In the genomic region with DNA sequence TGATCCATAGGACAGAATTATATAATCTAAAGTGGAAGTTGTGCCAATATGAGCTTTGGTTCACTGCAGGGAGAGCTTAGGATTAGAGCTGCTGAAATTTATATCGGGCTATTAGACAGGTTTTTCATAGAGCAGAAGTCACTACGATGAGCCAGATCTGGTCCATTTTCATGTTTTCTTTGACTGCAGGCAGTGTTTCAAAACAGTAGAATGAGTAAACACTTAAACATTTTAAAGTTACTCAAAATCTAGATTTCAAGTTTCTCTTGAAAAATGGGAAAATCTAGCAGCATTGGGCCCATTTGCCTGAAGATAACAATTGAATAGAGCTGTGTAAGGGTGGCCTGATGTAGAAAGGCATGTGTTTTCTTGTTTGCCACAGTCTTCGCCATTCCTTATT, we compare ENCODE assay signal across 30 cellular contexts.
"Had no signal": no experiment of that assay in that cellular context is flagged by ENCODE, and none has a peak within 500 bp of the region (broad histone marks: within the 10 kb centered on the region; RNA-seq: fewer than 3 reads in every experiment).

No MANE protein-coding gene starts in this region.

- ATAC-seq: activated CD8-positive, alpha-beta T cell treated with anti-CD3 and anti-CD28 coated beads for 36 hours; activated naive CD4-positive, alpha-beta T cell treated with anti-CD3 and anti-CD28 coated beads, Interleukin-2, amount 50 U/mL, for 72 hours; activated T-cell treated with anti-CD3 and anti-CD28 coated beads, Interleukin-2, amount 50 U/mL, for 4 hours; activated T-cell treated with anti-CD3 and anti-CD28 coated beads, Interleukin-2, amount 50 U/mL, for 72 hours; activated T-helper 17 cell treated with anti-CD3 and anti-CD28 coated beads, Interleukin-2, amount 50 U/mL, for 72 hours had no signal

- H3K9me3 ChIP-seq: ascending aorta had no signal

- H3K27ac ChIP-seq: ascending aorta, cardiac muscle cell, VCaP had no signal

- H3K4me1 ChIP-seq: ascending aorta had no signal

- H3K4me3 ChIP-seq: ascending aorta, cardiac muscle cell had no signal

- H3K36me3 ChIP-seq: ascending aorta, cardiac muscle cell had no signal

- H3K27me3 ChIP-seq: ascending aorta, cardiac muscle cell had no signal

- DNase-seq: activated B cell treated with CpG ODN at 0.5 μM for 24 hours; activated CD4-positive, alpha-beta memory T cell treated with anti-CD3 and anti-CD28 coated beads for 36 hours; activated CD4-positive, alpha-beta T cell treated with anti-CD3 and anti-CD28 coated beads for 4 hours; activated CD4-positive, alpha-beta T cell treated with anti-CD3 and anti-CD28 coated beads, Interleukin-2, amount 10 ng/mL, durations not matched to agents 24 days and 14 days; activated CD4-positive, alpha-beta T cell treated with anti-CD3 and anti-CD28 coated beads, Interleukin-2, amount 50 U/mL, for 1 hour; activated CD4-positive, alpha-beta T cell treated with anti-CD3 and anti-CD28 coated beads, Interleukin-2, amount 50 U/mL, for 4 hours; activated CD4-positive, CD25-positive, alpha-beta regulatory T cell treated with anti-CD3 and anti-CD28 coated beads, Interleukin-2, amount 50 U/mL, for 72 hours; activated CD8-positive, alpha-beta memory T cell treated with anti-CD3 and anti-CD28 coated beads, Interleukin-2, amount 50 U/mL, for 4 hours; activated CD8-positive, alpha-beta T cell treated with anti-CD3 and anti-CD28 coated beads for 36 hours; activated effector memory CD4-positive, alpha-beta T cell treated with anti-CD3 and anti-CD28 coated beads, Interleukin-2, amount 50 U/mL, for 16 hours; activated gamma-delta T cell treated with Interleukin-2 at 50 U/mL for 16 hours; activated naive CD4-positive, alpha-beta T cell; activated naive CD4-positive, alpha-beta T cell treated with anti-CD3 and anti-CD28 coated beads for 36 hours; activated naive CD4-positive, alpha-beta T cell treated with anti-CD3 and anti-CD28 coated beads, Interleukin-2, amount 50 U/mL, for 16 hours; activated naive CD8-positive, alpha-beta T cell treated with anti-CD3 and anti-CD28 coated beads for 36 hours; activated T-cell treated with anti-CD3 and anti-CD28 coated beads for 4 hours; activated T-cell treated with anti-CD3 and anti-CD28 coated beads, Interleukin-2, amount 50 U/mL, for 1 hour; activated T-cell treated with anti-CD3 and anti-CD28 coated beads, Interleukin-2, amount 50 U/mL, for 4 hours; activated T-cell treated with anti-CD3 and anti-CD28 coated beads, Interleukin-2, amount 50 U/mL, for 72 hours; amygdala; anterior cingulate cortex; caudate nucleus; T-helper 1 cell; T-helper 2 cell; T-helper 9 cell had no signal
